Comparison of ENCODE assay signal across 27 cellular contexts in genomic region chr20:33865761-33866160, GRCh38.
"Had no signal": no experiment of that assay in that cellular context is flagged by ENCODE, and none has a peak within 500 bp of the region (broad histone marks: within the 10 kb centered on the region; RNA-seq: fewer than 3 reads in every experiment).

No MANE protein-coding gene starts in this region.

- DNase-seq: colonic mucosa; cortex of kidney; dermis blood vessel endothelial cell; dorsolateral prefrontal cortex; effector CD4-positive, alpha-beta T cell; effector CD8-positive, alpha-beta T cell; effector memory CD4-positive, alpha-beta T cell; effector memory CD8-positive, alpha-beta T cell; endodermal cell; erythroblast; esophagus squamous epithelium; foreskin keratinocyte; foreskin melanocyte; gastrocnemius medialis; glutamatergic neuron; head of caudate nucleus; heart left ventricle; heart right ventricle had no signal

- H3K9me3 ChIP-seq: colonic mucosa, esophagus muscularis mucosa, esophagus squamous epithelium, gastrocnemius medialis, gastroesophageal sphincter, heart left ventricle, heart right ventricle had no signal

- H3K4me1 ChIP-seq: colonic mucosa, foreskin keratinocyte had no signal

- FAIRE-seq: colon, endometrium, endothelial cell of umbilical vein, frontal cortex had no signal

- H3K36me3 ChIP-seq: colonic mucosa, esophagus muscularis mucosa, esophagus squamous epithelium, gastrocnemius medialis, gastroesophageal sphincter, heart left ventricle, heart right ventricle had no signal

- H3K4me3 ChIP-seq: colonic mucosa, coronary artery, dorsolateral prefrontal cortex, esophagus muscularis mucosa, esophagus squamous epithelium, gastrocnemius medialis, gastroesophageal sphincter, heart left ventricle, heart right ventricle had no signal

- ATAC-seq: effector memory CD8-positive, alpha-beta T cell; esophagus mucosa; foreskin keratinocyte; gastrocnemius medialis; gastroesophageal sphincter; heart left ventricle; heart right ventricle had no signal

- H3K27ac ChIP-seq: colonic mucosa, coronary artery, dorsolateral prefrontal cortex, epithelial cell of prostate, esophagus muscularis mucosa, esophagus squamous epithelium, foreskin keratinocyte, gastrocnemius medialis, gastroesophageal sphincter, heart left ventricle, heart right ventricle had no signal

- H3K27me3 ChIP-seq: colonic mucosa, dorsolateral prefrontal cortex, esophagus muscularis mucosa, esophagus squamous epithelium, gastrocnemius medialis, gastroesophageal sphincter, heart left ventricle, heart right ventricle had no signal
